Comparison of ENCODE assay signal across 12 cellular contexts in the genomic region with DNA sequence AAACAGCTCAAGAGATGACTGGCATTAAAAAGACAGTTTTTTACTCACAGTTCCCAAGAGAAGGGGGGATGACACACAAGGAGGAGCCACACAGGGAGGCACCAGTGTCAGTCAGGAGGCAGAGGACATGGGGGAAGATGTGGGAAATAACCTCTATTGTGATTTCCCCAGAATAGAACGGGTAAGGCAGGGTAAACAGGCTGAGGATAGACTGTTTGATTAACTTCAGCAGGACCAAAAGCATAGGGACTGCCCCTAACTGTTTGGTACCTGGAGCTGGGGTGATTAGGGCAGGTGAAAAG.
"Had no signal": no experiment of that assay in that cellular context is flagged by ENCODE, and none has a peak within 500 bp of the region (broad histone marks: within the 10 kb centered on the region; RNA-seq: fewer than 3 reads in every experiment).

No MANE protein-coding gene starts in this region.

- H3K27ac ChIP-seq: neural progenitor cell, ovary had no signal

- H3K27ac Mint-ChIP-seq: neural progenitor cell; T-helper 2 cell treated with Interferon-gamma antibody and Interleukin-4, amounts not matched to agents 5 μg/mL and 100 μg/mL, for 36 hours had no signal

- H3K9me3 ChIP-seq: esophagus muscularis mucosa, ovary, sigmoid colon, spleen had no signal

- H3K4me1 ChIP-seq: sigmoid colon, spleen had no signal

- H3K9ac ChIP-seq: neural progenitor cell had no signal

- H3K27me3 ChIP-seq: esophagus muscularis mucosa, neural progenitor cell, ovary, sigmoid colon, spleen had no signal

- H3K36me3 ChIP-seq: esophagus muscularis mucosa, neural progenitor cell, ovary, sigmoid colon, spleen had no signal

- DNase-seq: activated CD4-positive, CD25-positive, alpha-beta regulatory T cell; activated naive CD4-positive, alpha-beta T cell treated with Interleukin-2 at 50 U/mL for 16 hours; aorta; kidney; ovary; sigmoid colon; spleen; SW 1271 had no signal

- H3K4me2 ChIP-seq: neural progenitor cell had no signal

- H3K36me3 Mint-ChIP-seq: neural progenitor cell had no signal

- H3K4me3 Mint-ChIP-seq: neural progenitor cell; T-helper 2 cell treated with Interferon-gamma antibody and Interleukin-4, amounts not matched to agents 5 μg/mL and 100 μg/mL, for 36 hours had no signal

- H3K4me3 ChIP-seq: esophagus muscularis mucosa, neural progenitor cell, ovary, sigmoid colon, spleen had no signal

- H3K9me3 Mint-ChIP-seq: T-helper 2 cell treated with Interferon-gamma antibody and Interleukin-4, amounts not matched to agents 5 μg/mL and 100 μg/mL, for 36 hours had no signal

- H2AFZ ChIP-seq: neural progenitor cell had no signal

- FAIRE-seq: bronchial epithelial cell, kidney had no signal
